ENCODE assay signal across 2 cellular contexts in genomic region chr6:168105813-168106660, GRCh38.
TF ChIP-seq lines count a peak whose summit lies in the region.

No MANE protein-coding gene starts in this region.

TF ChIP-seq in SK-N-SH, 30 proteins besides CTCF, POLR2A, EP300 and RAD21:
- TF ChIP-seq NRF1 (IDR thresholded peaks at IDR 0.05; ENCODE audit: low read depth, low read length) (no peak), RFX5 (IDR thresholded peaks at IDR 0.05; ENCODE audit: low read length) (peak; percentile 30; the same call in 1 of the 2 replicates), RCOR1 (IDR thresholded peaks at IDR 0.05; ENCODE audit: low read length) (no peak)
TF ChIP-seq in SK-N-SH: peak in this region for 1.

TF ChIP-seq in SK-N-SH treated with all-trans-retinoic acid at 6 μM for 48 hours, 23 proteins besides CTCF, POLR2A, EP300 and RAD21:
- no peak for TF ChIP-seq CSRNP3 (CRISPR knock-in tag; IDR thresholded peaks at IDR 0.05)
- no peak for TF ChIP-seq TSHZ2 (CRISPR knock-in tag; IDR thresholded peaks at IDR 0.05)
- no peak for TF ChIP-seq ISL1 (CRISPR knock-in tag; IDR thresholded peaks at IDR 0.05)
- no peak for TF ChIP-seq ZC3H10 (CRISPR knock-in tag; IDR thresholded peaks at IDR 0.05)
- no peak for TF ChIP-seq TCF4 (CRISPR knock-in tag; IDR thresholded peaks at IDR 0.05; ENCODE audit: borderline replicate concordance)
- no peak for TF ChIP-seq ZFP3 (CRISPR knock-in tag; IDR thresholded peaks at IDR 0.05)
- no peak for TF ChIP-seq OSR1 (CRISPR knock-in tag; IDR thresholded peaks at IDR 0.05)
- no peak for TF ChIP-seq GLIS3 (CRISPR knock-in tag; IDR thresholded peaks at IDR 0.05)
- TF ChIP-seq ARNTL (CRISPR knock-in tag; IDR thresholded peaks at IDR 0.05; ENCODE audit: borderline replicate concordance, low read depth) = no peak
- no peak for TF ChIP-seq BACH2 (CRISPR knock-in tag; IDR thresholded peaks at IDR 0.05; ENCODE audit: borderline replicate concordance)
- TF ChIP-seq ZNF70 (CRISPR knock-in tag; IDR thresholded peaks at IDR 0.05) = no peak
- TF ChIP-seq ZNF8 (CRISPR knock-in tag; IDR thresholded peaks at IDR 0.05) = no peak
- TF ChIP-seq SNAI2 (CRISPR knock-in tag; IDR thresholded peaks at IDR 0.05) = no peak
- no peak for TF ChIP-seq ESRRG (CRISPR knock-in tag; IDR thresholded peaks at IDR 0.05)
- TF ChIP-seq ZNF565 (CRISPR knock-in tag; conservative IDR thresholded peaks at IDR 0.05; ENCODE audit: low read depth) = no peak
- no peak for TF ChIP-seq ZFP30 (CRISPR knock-in tag; IDR thresholded peaks at IDR 0.05)
